ENCODE assay signal across 1 cellular context in the genomic region with DNA sequence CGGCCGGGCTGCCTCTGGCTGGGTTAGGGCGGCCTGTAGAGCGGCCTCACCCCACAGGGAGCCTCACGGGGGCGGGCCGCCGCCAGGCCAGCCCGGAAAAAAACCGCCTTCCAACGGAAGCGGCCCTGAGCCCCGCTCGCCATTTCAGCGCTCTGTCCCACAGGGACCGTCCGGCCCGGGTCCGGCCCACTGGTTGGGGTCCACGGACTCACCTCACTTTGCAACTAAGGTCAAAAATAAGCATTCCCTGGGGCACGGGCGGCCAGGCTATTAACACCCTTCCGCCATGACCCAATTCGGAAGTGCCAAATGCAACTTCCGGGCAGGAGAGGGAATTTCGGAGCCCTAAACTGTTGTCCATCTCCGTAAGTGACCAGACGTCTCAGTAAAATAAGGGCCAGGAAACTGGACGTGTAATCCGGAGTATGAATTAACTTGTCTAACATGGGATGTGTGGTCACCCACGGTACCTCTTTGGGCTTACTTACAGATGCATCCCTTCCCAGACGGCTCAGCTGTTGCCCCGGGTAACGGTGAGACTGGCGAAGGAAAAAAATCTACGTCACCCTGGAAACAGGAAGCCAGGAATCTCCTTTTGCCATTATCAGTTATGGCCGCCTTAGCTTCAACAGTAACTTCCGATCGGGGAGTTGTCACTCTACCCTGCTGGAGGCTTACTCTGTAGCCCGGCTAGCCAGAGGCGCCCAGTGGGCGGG.
TF ChIP-seq lines count a peak whose summit lies in the region.

A gene with protein sequence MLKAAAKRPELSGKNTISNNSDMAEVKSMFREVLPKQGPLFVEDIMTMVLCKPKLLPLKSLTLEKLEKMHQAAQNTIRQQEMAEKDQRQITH (minus strand): TSS at position 548 of the 716 bp plus-strand sequence. CDS start 1,023 bp downstream, outside the sequence.

TF ChIP-seq in HepG2, 621 proteins besides CTCF, POLR2A, EP300 and RAD21 (continued from another document and continues in another):
- TF ChIP-seq, protein P1, sequence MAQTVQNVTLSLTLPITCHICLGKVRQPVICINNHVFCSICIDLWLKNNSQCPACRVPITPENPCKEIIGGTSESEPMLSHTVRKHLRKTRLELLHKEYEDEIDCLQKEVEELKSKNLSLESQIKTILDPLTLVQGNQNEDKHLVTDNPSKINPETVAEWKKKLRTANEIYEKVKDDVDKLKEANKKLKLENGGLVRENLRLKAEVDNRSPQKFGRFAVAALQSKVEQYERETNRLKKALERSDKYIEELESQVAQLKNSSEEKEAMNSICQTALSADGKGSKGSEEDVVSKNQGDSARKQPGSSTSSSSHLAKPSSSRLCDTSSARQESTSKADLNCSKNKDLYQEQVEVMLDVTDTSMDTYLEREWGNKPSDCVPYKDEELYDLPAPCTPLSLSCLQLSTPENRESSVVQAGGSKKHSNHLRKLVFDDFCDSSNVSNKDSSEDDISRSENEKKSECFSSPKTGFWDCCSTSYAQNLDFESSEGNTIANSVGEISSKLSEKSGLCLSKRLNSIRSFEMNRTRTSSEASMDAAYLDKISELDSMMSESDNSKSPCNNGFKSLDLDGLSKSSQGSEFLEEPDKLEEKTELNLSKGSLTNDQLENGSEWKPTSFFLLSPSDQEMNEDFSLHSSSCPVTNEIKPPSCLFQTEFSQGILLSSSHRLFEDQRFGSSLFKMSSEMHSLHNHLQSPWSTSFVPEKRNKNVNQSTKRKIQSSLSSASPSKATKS (CRISPR knock-in tag; IDR thresholded peaks at IDR 0.05): no peak
- TF ChIP-seq BORCS8-MEF2B (CRISPR knock-in tag; IDR thresholded peaks at IDR 0.05) (no peak; the same call in 1 of the 2 replicates), MYC (CRISPR knock-in tag; IDR thresholded peaks at IDR 0.05; ENCODE audit: borderline replicate concordance) (peak; percentile 64), ZBTB7A (CRISPR knock-in tag; IDR thresholded peaks at IDR 0.05) (no peak), RFXANK (CRISPR knock-in tag; IDR thresholded peaks at IDR 0.05) (no peak), IKZF4 (CRISPR knock-in tag; IDR thresholded peaks at IDR 0.05; ENCODE audit: borderline replicate concordance, low read depth, not compliant biosample characterization) (peak; percentile 93), DNMT1 (CRISPR knock-in tag; IDR thresholded peaks at IDR 0.05) (no peak), IKZF1 (IDR thresholded peaks at IDR 0.05) (no peak), FOXK1 (CRISPR knock-in tag; IDR thresholded peaks at IDR 0.05; ENCODE audit: borderline replicate concordance, low read depth) (peak; percentile 68; the same call in 1 of the 2 replicates), ZSCAN12 (CRISPR knock-in tag; IDR thresholded peaks at IDR 0.05) (no peak), RARA (CRISPR knock-in tag; IDR thresholded peaks at IDR 0.05) (peak; percentile 36; the same call in 1 of the 2 replicates)
- TF ChIP-seq, protein P2, sequence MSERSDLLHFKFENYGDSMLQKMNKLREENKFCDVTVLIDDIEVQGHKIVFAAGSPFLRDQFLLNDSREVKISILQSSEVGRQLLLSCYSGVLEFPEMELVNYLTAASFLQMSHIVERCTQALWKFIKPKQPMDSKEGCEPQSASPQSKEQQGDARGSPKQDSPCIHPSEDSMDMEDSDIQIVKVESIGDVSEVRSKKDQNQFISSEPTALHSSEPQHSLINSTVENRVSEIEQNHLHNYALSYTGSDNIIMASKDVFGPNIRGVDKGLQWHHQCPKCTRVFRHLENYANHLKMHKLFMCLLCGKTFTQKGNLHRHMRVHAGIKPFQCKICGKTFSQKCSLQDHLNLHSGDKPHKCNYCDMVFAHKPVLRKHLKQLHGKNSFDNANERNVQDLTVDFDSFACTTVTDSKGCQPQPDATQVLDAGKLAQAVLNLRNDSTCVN (CRISPR knock-in tag; IDR thresholded peaks at IDR 0.05; ENCODE audit: borderline replicate concordance): 0 out of 2 replicates have a peak, but pooled peaks have one; percentile 39
- TF ChIP-seq, protein P3, sequence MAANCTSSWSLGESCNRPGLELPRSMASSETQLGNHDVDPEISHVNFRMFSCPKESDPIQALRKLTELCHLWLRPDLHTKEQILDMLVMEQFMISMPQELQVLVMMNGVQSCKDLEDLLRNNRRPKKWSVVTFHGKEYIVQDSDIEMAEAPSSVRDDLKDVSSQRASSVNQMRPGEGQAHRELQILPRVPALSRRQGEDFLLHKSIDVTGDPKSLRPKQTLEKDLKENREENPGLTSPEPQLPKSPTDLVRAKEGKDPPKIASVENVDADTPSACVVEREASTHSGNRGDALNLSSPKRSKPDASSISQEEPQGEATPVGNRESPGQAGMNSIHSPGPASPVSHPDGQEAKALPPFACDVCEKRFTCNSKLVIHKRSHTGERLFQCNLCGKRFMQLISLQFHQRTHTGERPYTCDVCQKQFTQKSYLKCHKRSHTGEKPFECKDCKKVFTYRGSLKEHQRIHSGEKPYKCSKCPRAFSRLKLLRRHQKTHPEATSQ (CRISPR knock-in tag; IDR thresholded peaks at IDR 0.05; ENCODE audit: borderline replicate concordance): 0 out of 2 replicates have a peak, but pooled peaks have one; percentile 43
- TF ChIP-seq, protein P4, sequence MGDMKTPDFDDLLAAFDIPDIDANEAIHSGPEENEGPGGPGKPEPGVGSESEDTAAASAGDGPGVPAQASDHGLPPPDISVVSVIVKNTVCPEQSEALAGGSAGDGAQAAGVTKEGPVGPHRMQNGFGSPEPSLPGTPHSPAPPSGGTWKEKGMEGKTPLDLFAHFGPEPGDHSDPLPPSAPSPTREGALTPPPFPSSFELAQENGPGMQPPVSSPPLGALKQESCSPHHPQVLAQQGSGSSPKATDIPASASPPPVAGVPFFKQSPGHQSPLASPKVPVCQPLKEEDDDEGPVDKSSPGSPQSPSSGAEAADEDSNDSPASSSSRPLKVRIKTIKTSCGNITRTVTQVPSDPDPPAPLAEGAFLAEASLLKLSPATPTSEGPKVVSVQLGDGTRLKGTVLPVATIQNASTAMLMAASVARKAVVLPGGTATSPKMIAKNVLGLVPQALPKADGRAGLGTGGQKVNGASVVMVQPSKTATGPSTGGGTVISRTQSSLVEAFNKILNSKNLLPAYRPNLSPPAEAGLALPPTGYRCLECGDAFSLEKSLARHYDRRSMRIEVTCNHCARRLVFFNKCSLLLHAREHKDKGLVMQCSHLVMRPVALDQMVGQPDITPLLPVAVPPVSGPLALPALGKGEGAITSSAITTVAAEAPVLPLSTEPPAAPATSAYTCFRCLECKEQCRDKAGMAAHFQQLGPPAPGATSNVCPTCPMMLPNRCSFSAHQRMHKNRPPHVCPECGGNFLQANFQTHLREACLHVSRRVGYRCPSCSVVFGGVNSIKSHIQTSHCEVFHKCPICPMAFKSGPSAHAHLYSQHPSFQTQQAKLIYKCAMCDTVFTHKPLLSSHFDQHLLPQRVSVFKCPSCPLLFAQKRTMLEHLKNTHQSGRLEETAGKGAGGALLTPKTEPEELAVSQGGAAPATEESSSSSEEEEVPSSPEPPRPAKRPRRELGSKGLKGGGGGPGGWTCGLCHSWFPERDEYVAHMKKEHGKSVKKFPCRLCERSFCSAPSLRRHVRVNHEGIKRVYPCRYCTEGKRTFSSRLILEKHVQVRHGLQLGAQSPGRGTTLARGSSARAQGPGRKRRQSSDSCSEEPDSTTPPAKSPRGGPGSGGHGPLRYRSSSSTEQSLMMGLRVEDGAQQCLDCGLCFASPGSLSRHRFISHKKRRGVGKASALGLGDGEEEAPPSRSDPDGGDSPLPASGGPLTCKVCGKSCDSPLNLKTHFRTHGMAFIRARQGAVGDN (CRISPR knock-in tag; IDR thresholded peaks at IDR 0.05): peak; percentile 86
- TF ChIP-seq, protein P5, sequence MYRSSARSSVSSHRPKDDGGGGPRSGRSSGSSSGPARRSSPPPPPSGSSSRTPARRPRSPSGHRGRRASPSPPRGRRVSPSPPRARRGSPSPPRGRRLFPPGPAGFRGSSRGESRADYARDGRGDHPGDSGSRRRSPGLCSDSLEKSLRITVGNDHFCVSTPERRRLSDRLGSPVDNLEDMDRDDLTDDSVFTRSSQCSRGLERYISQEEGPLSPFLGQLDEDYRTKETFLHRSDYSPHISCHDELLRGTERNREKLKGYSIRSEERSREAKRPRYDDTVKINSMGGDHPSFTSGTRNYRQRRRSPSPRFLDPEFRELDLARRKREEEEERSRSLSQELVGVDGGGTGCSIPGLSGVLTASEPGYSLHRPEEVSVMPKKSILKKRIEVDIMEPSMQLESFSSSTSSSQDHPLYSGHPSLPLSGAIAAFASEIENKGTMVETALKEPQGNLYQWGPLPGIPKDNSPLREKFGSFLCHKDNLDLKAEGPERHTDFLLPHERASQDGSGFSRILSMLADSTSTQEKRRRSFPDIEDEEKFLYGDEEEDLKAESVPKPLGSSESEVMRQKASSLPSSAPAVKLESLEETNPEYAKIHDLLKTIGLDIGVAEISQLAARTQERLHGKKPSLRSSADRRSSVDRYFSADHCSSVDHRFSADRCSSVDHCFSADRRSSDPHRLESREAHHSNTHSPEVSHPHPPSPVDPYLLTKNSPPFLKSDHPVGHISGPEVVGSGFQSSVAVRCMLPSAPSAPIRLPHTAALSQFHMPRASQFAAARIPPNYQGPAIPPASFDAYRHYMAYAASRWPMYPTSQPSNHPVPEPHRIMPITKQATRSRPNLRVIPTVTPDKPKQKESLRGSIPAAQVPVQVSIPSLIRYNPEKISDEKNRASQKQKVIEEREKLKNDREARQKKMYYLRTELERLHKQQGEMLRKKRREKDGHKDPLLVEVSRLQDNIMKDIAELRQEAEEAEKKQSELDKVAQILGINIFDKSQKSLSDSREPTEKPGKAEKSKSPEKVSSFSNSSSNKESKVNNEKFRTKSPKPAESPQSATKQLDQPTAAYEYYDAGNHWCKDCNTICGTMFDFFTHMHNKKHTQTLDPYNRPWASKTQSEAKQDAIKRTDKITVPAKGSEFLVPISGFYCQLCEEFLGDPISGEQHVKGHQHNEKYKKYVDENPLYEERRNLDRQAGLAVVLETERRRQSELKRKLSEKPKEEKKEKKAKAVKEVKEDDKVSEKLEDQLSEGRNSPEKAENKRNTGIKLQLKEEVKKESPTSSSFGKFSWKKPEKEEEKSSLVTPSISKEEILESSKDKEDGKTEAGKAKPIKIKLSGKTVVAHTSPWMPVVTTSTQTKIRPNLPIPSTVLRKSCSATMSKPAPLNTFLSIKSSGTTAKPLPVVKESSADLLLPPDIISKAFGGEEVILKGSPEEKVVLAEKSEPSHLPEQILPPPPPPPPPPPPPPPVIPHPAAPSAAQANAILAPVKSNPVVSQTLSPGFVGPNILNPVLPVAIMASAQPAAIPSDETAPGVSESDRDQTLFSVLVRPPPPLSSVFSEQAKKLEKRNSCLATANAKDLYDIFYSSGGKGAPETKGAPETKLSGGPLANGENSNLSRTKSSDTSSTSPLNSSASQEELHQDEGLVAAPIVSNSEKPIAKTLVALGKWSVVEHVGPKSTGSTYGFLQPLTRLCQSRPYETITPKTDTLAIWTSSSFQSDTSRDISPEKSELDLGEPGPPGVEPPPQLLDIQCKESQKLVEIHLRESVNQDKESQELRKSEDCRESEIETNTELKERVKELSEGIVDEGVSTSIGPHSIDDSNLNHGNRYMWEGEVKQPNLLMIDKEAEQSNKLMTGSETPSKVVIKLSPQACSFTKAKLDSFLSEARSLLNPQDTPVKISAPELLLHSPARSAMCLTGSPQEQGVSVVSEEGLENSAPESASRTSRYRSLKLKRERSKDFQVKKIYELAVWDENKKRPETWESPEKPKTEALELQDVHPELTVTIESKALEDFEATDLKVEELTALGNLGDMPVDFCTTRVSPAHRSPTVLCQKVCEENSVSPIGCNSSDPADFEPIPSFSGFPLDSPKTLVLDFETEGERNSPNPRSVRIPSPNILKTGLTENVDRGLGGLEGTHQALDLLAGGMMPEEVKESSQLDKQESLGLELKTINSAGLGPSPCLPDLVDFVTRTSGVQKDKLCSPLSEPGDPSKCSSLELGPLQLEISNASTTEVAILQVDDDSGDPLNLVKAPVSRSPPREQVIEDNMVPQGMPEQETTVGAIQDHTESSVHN (CRISPR knock-in tag; IDR thresholded peaks at IDR 0.05): no peak
- TF ChIP-seq, protein P6, sequence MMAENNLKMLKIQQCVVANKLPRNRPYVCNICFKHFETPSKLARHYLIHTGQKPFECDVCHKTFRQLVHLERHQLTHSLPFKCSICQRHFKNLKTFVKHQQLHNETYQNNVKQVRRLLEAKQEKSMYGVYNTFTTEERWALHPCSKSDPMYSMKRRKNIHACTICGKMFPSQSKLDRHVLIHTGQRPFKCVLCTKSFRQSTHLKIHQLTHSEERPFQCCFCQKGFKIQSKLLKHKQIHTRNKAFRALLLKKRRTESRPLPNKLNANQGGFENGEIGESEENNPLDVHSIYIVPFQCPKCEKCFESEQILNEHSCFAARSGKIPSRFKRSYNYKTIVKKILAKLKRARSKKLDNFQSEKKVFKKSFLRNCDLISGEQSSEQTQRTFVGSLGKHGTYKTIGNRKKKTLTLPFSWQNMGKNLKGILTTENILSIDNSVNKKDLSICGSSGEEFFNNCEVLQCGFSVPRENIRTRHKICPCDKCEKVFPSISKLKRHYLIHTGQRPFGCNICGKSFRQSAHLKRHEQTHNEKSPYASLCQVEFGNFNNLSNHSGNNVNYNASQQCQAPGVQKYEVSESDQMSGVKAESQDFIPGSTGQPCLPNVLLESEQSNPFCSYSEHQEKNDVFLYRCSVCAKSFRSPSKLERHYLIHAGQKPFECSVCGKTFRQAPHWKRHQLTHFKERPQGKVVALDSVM (CRISPR knock-in tag; IDR thresholded peaks at IDR 0.05): peak; percentile 43
- TF ChIP-seq, protein P7, sequence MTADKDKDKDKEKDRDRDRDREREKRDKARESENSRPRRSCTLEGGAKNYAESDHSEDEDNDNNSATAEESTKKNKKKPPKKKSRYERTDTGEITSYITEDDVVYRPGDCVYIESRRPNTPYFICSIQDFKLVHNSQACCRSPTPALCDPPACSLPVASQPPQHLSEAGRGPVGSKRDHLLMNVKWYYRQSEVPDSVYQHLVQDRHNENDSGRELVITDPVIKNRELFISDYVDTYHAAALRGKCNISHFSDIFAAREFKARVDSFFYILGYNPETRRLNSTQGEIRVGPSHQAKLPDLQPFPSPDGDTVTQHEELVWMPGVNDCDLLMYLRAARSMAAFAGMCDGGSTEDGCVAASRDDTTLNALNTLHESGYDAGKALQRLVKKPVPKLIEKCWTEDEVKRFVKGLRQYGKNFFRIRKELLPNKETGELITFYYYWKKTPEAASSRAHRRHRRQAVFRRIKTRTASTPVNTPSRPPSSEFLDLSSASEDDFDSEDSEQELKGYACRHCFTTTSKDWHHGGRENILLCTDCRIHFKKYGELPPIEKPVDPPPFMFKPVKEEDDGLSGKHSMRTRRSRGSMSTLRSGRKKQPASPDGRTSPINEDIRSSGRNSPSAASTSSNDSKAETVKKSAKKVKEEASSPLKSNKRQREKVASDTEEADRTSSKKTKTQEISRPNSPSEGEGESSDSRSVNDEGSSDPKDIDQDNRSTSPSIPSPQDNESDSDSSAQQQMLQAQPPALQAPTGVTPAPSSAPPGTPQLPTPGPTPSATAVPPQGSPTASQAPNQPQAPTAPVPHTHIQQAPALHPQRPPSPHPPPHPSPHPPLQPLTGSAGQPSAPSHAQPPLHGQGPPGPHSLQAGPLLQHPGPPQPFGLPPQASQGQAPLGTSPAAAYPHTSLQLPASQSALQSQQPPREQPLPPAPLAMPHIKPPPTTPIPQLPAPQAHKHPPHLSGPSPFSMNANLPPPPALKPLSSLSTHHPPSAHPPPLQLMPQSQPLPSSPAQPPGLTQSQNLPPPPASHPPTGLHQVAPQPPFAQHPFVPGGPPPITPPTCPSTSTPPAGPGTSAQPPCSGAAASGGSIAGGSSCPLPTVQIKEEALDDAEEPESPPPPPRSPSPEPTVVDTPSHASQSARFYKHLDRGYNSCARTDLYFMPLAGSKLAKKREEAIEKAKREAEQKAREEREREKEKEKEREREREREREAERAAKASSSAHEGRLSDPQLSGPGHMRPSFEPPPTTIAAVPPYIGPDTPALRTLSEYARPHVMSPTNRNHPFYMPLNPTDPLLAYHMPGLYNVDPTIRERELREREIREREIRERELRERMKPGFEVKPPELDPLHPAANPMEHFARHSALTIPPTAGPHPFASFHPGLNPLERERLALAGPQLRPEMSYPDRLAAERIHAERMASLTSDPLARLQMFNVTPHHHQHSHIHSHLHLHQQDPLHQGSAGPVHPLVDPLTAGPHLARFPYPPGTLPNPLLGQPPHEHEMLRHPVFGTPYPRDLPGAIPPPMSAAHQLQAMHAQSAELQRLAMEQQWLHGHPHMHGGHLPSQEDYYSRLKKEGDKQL (CRISPR knock-in tag; IDR thresholded peaks at IDR 0.05; ENCODE audit: low read depth): no peak
